7 cellular contexts compared by ENCODE assay signal in genomic region chr2:174485045-174485444, GRCh38. TPM values are rescaled to one million over a fixed set of nuclear protein-coding genes. Genes with fewer than 3 reads are reported as not detected.
DNase-seq lines count a peak whose midpoint lies in the region; ATAC-seq and TF ChIP-seq lines count a peak whose summit lies in the region.
"Not testable (repeated sequence)": the region's sequence is repeated elsewhere in the genome, so short reads cannot be mapped to it uniquely, and the experiment has no call there.

No MANE protein-coding gene starts in this region.

- H3K9me3 ChIP-seq in GM23248 (ENCODE audit: low read depth); heart left ventricle: not testable (repeated sequence)

- not testable (repeated sequence) for H3K27me3 ChIP-seq in GM23248 (replicated peaks; ENCODE audit: insufficient read depth); heart left ventricle

- not testable (repeated sequence) for H3K79me2 ChIP-seq in GM23248 (ENCODE audit: insufficient read depth)

- not testable (repeated sequence) for ATAC-seq in activated CD4-positive, alpha-beta T cell treated with anti-CD3 and anti-CD28 coated beads for 36 hours; activated T-helper 17 cell treated with anti-CD3 and anti-CD28 coated beads, Interleukin-2, amount 50 U/mL, for 72 hours (replicated peaks); central memory CD8-positive, alpha-beta T cell (replicated peaks; ENCODE audit: extremely low read depth, poor library complexity, severe bottlenecking); heart left ventricle; natural killer cell; stimulated activated effector memory CD8-positive, alpha-beta T cell treated with anti-CD3 and anti-CD28 coated beads, Interleukin-12 subunit alpha, Interleukin-12 subunit beta, amount 100 ng/mL, for 72 hours

- H3K27ac Mint-ChIP-seq in activated CD4-positive, alpha-beta T cell treated with anti-CD3 and anti-CD28 coated beads for 36 hours = peak overlapping the region; percentile 26
- H3K27ac Mint-ChIP-seq in activated T-helper 17 cell treated with anti-CD3 and anti-CD28 coated beads, Interleukin-2, amount 50 U/mL, for 72 hours = peak overlapping the region; percentile 92
- H3K27ac Mint-ChIP-seq in central memory CD8-positive, alpha-beta T cell (ENCODE audit: low read depth); natural killer cell: not testable (repeated sequence)
- H3K27ac Mint-ChIP-seq in stimulated activated effector memory CD8-positive, alpha-beta T cell treated with anti-CD3 and anti-CD28 coated beads, Interleukin-12 subunit alpha, Interleukin-12 subunit beta, amount 100 ng/mL, for 72 hours = peak overlapping the region; percentile 23

- CTCF ChIA-PET in activated CD4-positive, alpha-beta T cell treated with anti-CD3 and anti-CD28 coated beads for 36 hours (lab: Charles Lee) = interaction anchor here (1.0 to 3.2 kb wide), 15 partner anchors 8 to 203 kb away, joined by 3 to 14 read pairs (median 4); no protein-coding TSS in a partner anchor

- not testable (repeated sequence) for TF ChIP-seq CTCF in heart left ventricle (IDR thresholded peaks at IDR 0.05); natural killer cell (IDR thresholded peaks at IDR 0.05)

- H3K27ac ChIP-seq in GM23248 = not testable (repeated sequence)
- peak overlapping the region in 1 of 12 donors; percentile 87 for H3K27ac ChIP-seq in heart left ventricle

- not testable (repeated sequence) for H3K9me3 Mint-ChIP-seq in activated CD4-positive, alpha-beta T cell treated with anti-CD3 and anti-CD28 coated beads for 36 hours (ENCODE audit: low read depth); activated T-helper 17 cell treated with anti-CD3 and anti-CD28 coated beads, Interleukin-2, amount 50 U/mL, for 72 hours; central memory CD8-positive, alpha-beta T cell; natural killer cell; stimulated activated effector memory CD8-positive, alpha-beta T cell treated with anti-CD3 and anti-CD28 coated beads, Interleukin-12 subunit alpha, Interleukin-12 subunit beta, amount 100 ng/mL, for 72 hours

- POLR2A ChIA-PET in activated CD4-positive, alpha-beta T cell treated with anti-CD3 and anti-CD28 coated beads for 36 hours (lab: Charles Lee) = interaction anchor here (0.7 to 1.0 kb wide), 2 partner anchors 112 to 170 kb away, joined by 3 to 9 read pairs; partner anchors contain the start of gene WIPF1

- peak overlapping the region; percentile 95; the same call in 1 of the 2 replicates for H2AFZ ChIP-seq in GM23248

- H3K36me3 Mint-ChIP-seq in activated CD4-positive, alpha-beta T cell treated with anti-CD3 and anti-CD28 coated beads for 36 hours (ENCODE audit: low read depth) = peaks cover 12% of the 10 kb centered on the region
- H3K36me3 Mint-ChIP-seq in activated T-helper 17 cell treated with anti-CD3 and anti-CD28 coated beads, Interleukin-2, amount 50 U/mL, for 72 hours (ENCODE audit: low read depth) = peaks cover 28% of the 10 kb centered on the region
- peaks cover 10% of the 10 kb centered on the region for H3K36me3 Mint-ChIP-seq in central memory CD8-positive, alpha-beta T cell (ENCODE audit: insufficient read depth)
- H3K36me3 Mint-ChIP-seq in natural killer cell = not testable (repeated sequence)
- peaks cover 25% of the 10 kb centered on the region for H3K36me3 Mint-ChIP-seq in stimulated activated effector memory CD8-positive, alpha-beta T cell treated with anti-CD3 and anti-CD28 coated beads, Interleukin-12 subunit alpha, Interleukin-12 subunit beta, amount 100 ng/mL, for 72 hours

- H3K4me3 ChIP-seq in GM23248 = not testable (repeated sequence)
- H3K4me3 ChIP-seq in heart left ventricle = peak overlapping the region in 8 of 12 donors; percentile 72 to 96 (median 93)

- H3K4me2 ChIP-seq in GM23248 (ENCODE audit: unreplicated experiment) = peak overlapping the region; percentile 100

- H4K20me1 ChIP-seq in GM23248 (ENCODE audit: insufficient read depth) = not testable (repeated sequence)

- H3K4me1 ChIP-seq in GM23248 (ENCODE audit: insufficient read depth) (peaks cover 11% of the 10 kb centered on the region; the same call in 1 of the 2 replicates), heart left ventricle (peaks cover 0 to 24% (median 3%) of the 10 kb centered on the region in 12 donors)

- in situ Hi-C loops in GM23248 (cut with MboI) = not testable (repeated sequence)

- H3K27me3 Mint-ChIP-seq in activated CD4-positive, alpha-beta T cell treated with anti-CD3 and anti-CD28 coated beads for 36 hours; activated T-helper 17 cell treated with anti-CD3 and anti-CD28 coated beads, Interleukin-2, amount 50 U/mL, for 72 hours; central memory CD8-positive, alpha-beta T cell; natural killer cell (ENCODE audit: low read depth in 2 of 2): not testable (repeated sequence)

- WGBS in GM23248 (ENCODE audit: low coverage in 1 of 2, low lambda C conversion rate in 2 of 2, missing lambda C conversion rate in 2 of 2), 2 experiments = 81% methylated on average over 9 of the region's 9 CpGs
- WGBS in heart left ventricle, 4 donors = 85 to 94% (median 92%) methylated on average over 9 of the region's 9 CpGs

- H3K4me1 Mint-ChIP-seq in activated CD4-positive, alpha-beta T cell treated with anti-CD3 and anti-CD28 coated beads for 36 hours = peaks cover 33% of the 10 kb centered on the region
- H3K4me1 Mint-ChIP-seq in activated T-helper 17 cell treated with anti-CD3 and anti-CD28 coated beads, Interleukin-2, amount 50 U/mL, for 72 hours = peaks cover 17% of the 10 kb centered on the region
- peaks cover 44% of the 10 kb centered on the region for H3K4me1 Mint-ChIP-seq in central memory CD8-positive, alpha-beta T cell
- H3K4me1 Mint-ChIP-seq in natural killer cell = peaks cover 38 to 41% of the 10 kb centered on the region in 2 donors
- peaks cover 41% of the 10 kb centered on the region for H3K4me1 Mint-ChIP-seq in stimulated activated effector memory CD8-positive, alpha-beta T cell treated with anti-CD3 and anti-CD28 coated beads, Interleukin-12 subunit alpha, Interleukin-12 subunit beta, amount 100 ng/mL, for 72 hours

- peak overlapping the region; percentile 98 for H3K4me3 Mint-ChIP-seq in activated CD4-positive, alpha-beta T cell treated with anti-CD3 and anti-CD28 coated beads for 36 hours
- peak overlapping the region; percentile 93 for H3K4me3 Mint-ChIP-seq in activated T-helper 17 cell treated with anti-CD3 and anti-CD28 coated beads, Interleukin-2, amount 50 U/mL, for 72 hours
- peak overlapping the region; percentile 92 for H3K4me3 Mint-ChIP-seq in central memory CD8-positive, alpha-beta T cell
- H3K4me3 Mint-ChIP-seq in natural killer cell = peak overlapping the region; percentile 100
- peak overlapping the region; percentile 97 for H3K4me3 Mint-ChIP-seq in stimulated activated effector memory CD8-positive, alpha-beta T cell treated with anti-CD3 and anti-CD28 coated beads, Interleukin-12 subunit alpha, Interleukin-12 subunit beta, amount 100 ng/mL, for 72 hours

- intact Hi-C loops in activated CD4-positive, alpha-beta T cell treated with anti-CD3 and anti-CD28 coated beads for 36 hours (cut with DNase I, micrococcal nuclease) = loop anchor here (5.0 kb wide), 2 partner anchors 682 to 697 kb away; partner anchors contain the start of genes ATF2 (in 1 of the 2) and ATP5MC3 (in 1 of the 2)
- intact Hi-C loops in heart left ventricle (cut with DNase I) = loop anchor here in 2 of 10 donors (5.0 kb wide), 2 partner anchors 77 to 117 kb away; no protein-coding TSS in a partner anchor
- intact Hi-C loops in natural killer cell (cut with micrococcal nuclease) = not testable (repeated sequence)

- DNase-seq in GM23248; activated CD4-positive, alpha-beta T cell treated with anti-CD3 and anti-CD28 coated beads for 36 hours; central memory CD8-positive, alpha-beta T cell (ENCODE audit: low spot score in 2 of 2); heart left ventricle; natural killer cell; stimulated activated effector memory CD8-positive, alpha-beta T cell treated with anti-CD3 and anti-CD28 coated beads, Interleukin-12 subunit alpha, Interleukin-12 subunit beta, amount 100 ng/mL, for 72 hours (ENCODE audit: low spot score in 2 of 2): not testable (repeated sequence)

- not testable (repeated sequence) for H3K9ac ChIP-seq in GM23248

- H3K9me2 ChIP-seq in GM23248 (ENCODE audit: insufficient read depth) = not testable (repeated sequence)

- H3F3A ChIP-seq in GM23248 (ENCODE audit: insufficient read depth) = not testable (repeated sequence)

- not testable (repeated sequence) for TF ChIP-seq POLR2A in heart left ventricle (IDR thresholded peaks at IDR 0.05)

- H3K36me3 ChIP-seq in GM23248 (ENCODE audit: low read depth) = not testable (repeated sequence)
- H3K36me3 ChIP-seq in heart left ventricle = peaks cover 0 to 26% (median 13%) of the 10 kb centered on the region in 9 donors

RNA-seq across cellular contexts. Expression of gene GPR155, which starts 1.8 kb away (rescaled TPM):
- total RNA-seq in GM23248 (2014; rRNA removed; shearing (Covaris generic)) = 3.4 and 3.8 TPM in 2 replicates
- 2.6 and 3.2 TPM in 2 replicates for polyA plus RNA-seq in GM23248 (2016; fragmentation: Nextera tagmentation; extraction: Ambion mirVana)
- 10 to 100 TPM in 1 of 2 experiments, 1 to 10 TPM in 1; 8.6 to 11.3 TPM for total RNA-seq in activated CD4-positive, alpha-beta T cell treated with anti-CD3 and anti-CD28 coated beads for 36 hours
- total RNA-seq in activated T-helper 17 cell treated with anti-CD3 and anti-CD28 coated beads, Interleukin-2, amount 50 U/mL, for 72 hours = 10 to 100 TPM; 10.6 to 16.4 TPM
- 10 to 100 TPM; 13.7 to 21.3 (median 16.3) TPM for total RNA-seq in heart left ventricle
- 1 to 10 TPM; 3.5 to 6.5 TPM for polyA plus RNA-seq in heart left ventricle
- total RNA-seq in natural killer cell = 10 to 100 TPM in 1 of 3 donors, 1 to 10 TPM in 2; 3.6 to 11.4 (median 4.4) TPM
